Comparison of ENCODE assay signal across 8 cellular contexts in genomic region chr22:49724893-49725489, GRCh38.
DNase-seq lines count a peak whose midpoint lies in the region; ATAC-seq and TF ChIP-seq lines count a peak whose summit lies in the region.

No MANE protein-coding gene starts in this region.

- ATAC-seq in T-helper 17 cell (peak; percentile 85), HG03159 (IDR thresholded peaks at IDR 0.05; ENCODE audit: unreplicated experiment) (no peak)

- peaks cover 39% of the 10 kb centered on the region for H3K27me3 Mint-ChIP-seq in T-helper 17 cell

- peaks cover 3% of the 10 kb centered on the region for H3K36me3 Mint-ChIP-seq in T-helper 17 cell (ENCODE audit: low read depth)

- TF ChIP-seq CTCF in GM06990 (IDR thresholded peaks at IDR 0.05; ENCODE audit: insufficient read depth, low read length, poor library complexity, severe bottlenecking): peak; percentile 92

- DNase-seq in GM06990 (ENCODE audit: extremely low read depth, insufficient read length) (peak; percentile 64), Kasumi-1 (lab: John Stamatoyannopoulos, UW) (peak; percentile 57 to 60), T-helper 17 cell (peak; percentile 38 to 50 (median 44)), amniotic epithelial cell (ENCODE audit: low read depth) (peak; percentile 2), LoVo (ENCODE audit: low spot score) (no peak)
- DNase-seq in stimulated activated CD4-positive, alpha-beta T cell treated with anti-CD3 and anti-CD28 coated beads, Interleukin-12 subunit alpha, Interleukin-12 subunit beta, amount 100 ng/mL, for 24 hours (ENCODE audit: low read depth in 2 of 2): peak; percentile 54 to 74

- peaks cover 11% of the 10 kb centered on the region for H3K4me1 Mint-ChIP-seq in T-helper 17 cell

- H3K36me3 ChIP-seq in GM06990 (ENCODE audit: control insufficient read depth, insufficient read depth, low read length) (no peaks in the 10 kb centered on the region), iPS-18a (ENCODE audit: control insufficient read depth, low read depth, low read length) (no peaks in the 10 kb centered on the region)

- H3K4me3 Mint-ChIP-seq in T-helper 17 cell: peak overlapping the region; percentile 75

- H3K4me3 ChIP-seq in GM06990 (replicated peaks; ENCODE audit: low read depth, low read length): peak overlapping the region; percentile 69
- peak overlapping the region; percentile 45 for H3K4me3 ChIP-seq in iPS-18a (ENCODE audit: low read length)

- no peaks in the 10 kb centered on the region for H3K4me1 ChIP-seq in iPS-18a (ENCODE audit: control insufficient read depth, low read depth, low read length)

- H3K27me3 ChIP-seq in GM06990 (replicated peaks; ENCODE audit: control insufficient read depth, insufficient read depth, low read length): no peaks in the 10 kb centered on the region; the same call in 1 of the 2 replicates
- peaks cover 41% of the 10 kb centered on the region for H3K27me3 ChIP-seq in iPS-18a (ENCODE audit: control insufficient read depth, insufficient read depth, low read length)

- no peak overlapping the region for H3K27ac ChIP-seq in iPS-18a (ENCODE audit: low read length)

- no peak overlapping the region for H3K27ac Mint-ChIP-seq in T-helper 17 cell

- H3K9ac ChIP-seq in iPS-18a (ENCODE audit: low read length): no peak overlapping the region

- H3K9me3 ChIP-seq in T-helper 17 cell (ENCODE audit: control insufficient read depth, low read length, poor library complexity, severe bottlenecking) (no peaks in the 10 kb centered on the region), iPS-18a (ENCODE audit: control insufficient read depth, low read depth, low read length) (no peaks in the 10 kb centered on the region)
